8 cellular contexts compared by ENCODE assay signal in genomic region chr14:103141117-103141796, GRCh38. TPM values are rescaled to one million over a fixed set of nuclear protein-coding genes. Genes with fewer than 3 reads are reported as not detected.
A peak's percentile ranks its signal among the peaks of the same experiment; 100 is the strongest.
DNase-seq lines count a peak whose midpoint lies in the region; ATAC-seq and TF ChIP-seq lines count a peak whose summit lies in the region.

No MANE protein-coding gene starts in this region.

- intact Hi-C loops in left ventricle myocardium superior (cut with micrococcal nuclease): no loop called here

- H3K4me3 Mint-ChIP-seq in chondrocyte (ENCODE audit: unreplicated experiment): no peak overlapping the region

- H3K36me3 ChIP-seq in right atrium auricular region: no peaks in the 10 kb centered on the region
- peaks cover 17% of the 10 kb centered on the region for H3K36me3 ChIP-seq in neutrophil

- no peak overlapping the region for H3K27ac ChIP-seq in right atrium auricular region
- H3K27ac ChIP-seq in neutrophil: no peak overlapping the region

- no peaks in the 10 kb centered on the region for H3K9me3 Mint-ChIP-seq in chondrocyte (ENCODE audit: low read depth)

- H3K27me3 Mint-ChIP-seq in chondrocyte (ENCODE audit: low read depth): peaks cover 14% of the 10 kb centered on the region

- DNase-seq in right atrium auricular region (ENCODE audit: low spot score): no peak
- no peak for DNase-seq in left ventricle myocardium superior
- DNase-seq in NCI-H524 treated with DMSO at 0.1 percent for 48 hours (lab: John Stamatoyannopoulos, UW): peak; percentile 19
- DNase-seq in chondrocyte (ENCODE audit: low spot score): no peak

- no peaks in the 10 kb centered on the region for H3K36me3 Mint-ChIP-seq in chondrocyte (ENCODE audit: low read depth)

- peak; percentile 35 to 72 for TF ChIP-seq CTCF in right atrium auricular region (IDR thresholded peaks at IDR 0.05)
- TF ChIP-seq CTCF in chondrocyte (IDR thresholded peaks at IDR 0.05): peak; percentile 76
- TF ChIP-seq CTCF in neutrophil (IDR thresholded peaks at IDR 0.05): peak; percentile 83

- peaks cover 8% of the 10 kb centered on the region for H3K4me1 Mint-ChIP-seq in chondrocyte (ENCODE audit: low read depth)

- H3K4me3 ChIP-seq in right atrium auricular region (no peak overlapping the region), neutrophil (ENCODE audit: low read depth in 1 of 2, low read length in 1 of 2) (no peak overlapping the region)

- peaks cover 0 to 4% of the 10 kb centered on the region in 2 donors for H3K27me3 ChIP-seq in right atrium auricular region
- peaks cover 71% of the 10 kb centered on the region for H3K27me3 ChIP-seq in neutrophil

- H3K4me1 ChIP-seq in right atrium auricular region: peaks cover 0 to 21% of the 10 kb centered on the region in 2 donors
- peaks cover 0 to 9% of the 10 kb centered on the region in 2 experiments for H3K4me1 ChIP-seq in neutrophil (ENCODE audit: control insufficient read depth in 1 of 2, insufficient read depth in 1 of 2, low read depth in 1 of 2, low read length in 1 of 2)

- no peak overlapping the region for H3K27ac Mint-ChIP-seq in chondrocyte (ENCODE audit: unreplicated experiment)

- H3K9me3 ChIP-seq in right atrium auricular region (no peaks in the 10 kb centered on the region), neutrophil (no peaks in the 10 kb centered on the region)

- ATAC-seq in left ventricle myocardium superior: no peak
- peak; percentile 25 for ATAC-seq in HG03342 (IDR thresholded peaks at IDR 0.05; ENCODE audit: unreplicated experiment)
- ATAC-seq in HG02588 (IDR thresholded peaks at IDR 0.05; ENCODE audit: unreplicated experiment): no peak
- ATAC-seq in GM18511 (IDR thresholded peaks at IDR 0.05; ENCODE audit: unreplicated experiment): no peak

RNA-seq across cellular contexts. Expression of gene TNFAIP2, which starts 18.0 kb away (rescaled TPM):
- total RNA-seq in right atrium auricular region (10 to 100 TPM; 24.5 to 32.2 TPM), left ventricle myocardium superior (50.5 TPM), chondrocyte (1.9 to 16.7 TPM (median 13.3 TPM) in 3 replicates)

RNA-seq across cellular contexts. Expression of gene EXOC3L4, which starts 46.7 kb away (rescaled TPM):
- under 1 TPM in 1 of 2 donors, not detected in 1; 0.37 TPM for total RNA-seq in right atrium auricular region
- total RNA-seq in left ventricle myocardium superior: 0.42 TPM
- not detected in 3 replicates for total RNA-seq in chondrocyte

RNA-seq across cellular contexts. Expression of gene LBHD2, which starts 57.2 kb away (rescaled TPM):
- total RNA-seq in right atrium auricular region: not detected
- not detected for total RNA-seq in left ventricle myocardium superior
- not detected in 3 replicates for total RNA-seq in chondrocyte
